ENCODE assay signal across 8 cellular contexts in genomic region chr4:99816611-99817309, GRCh38. TPM values are rescaled to one million over a fixed set of nuclear protein-coding genes. Genes with fewer than 3 reads are reported as not detected.
DNase-seq lines count a peak whose midpoint lies in the region; ATAC-seq and TF ChIP-seq lines count a peak whose summit lies in the region.

TSS of gene DAPP1 (plus strand) at chr4:99816827. CDS start at chr4:99816914, 87 bp downstream.

- ATAC-seq in GM18517 (IDR thresholded peaks at IDR 0.05; ENCODE audit: unreplicated experiment) (peak; percentile 98), HG02884 (IDR thresholded peaks at IDR 0.05; ENCODE audit: unreplicated experiment) (peak; percentile 93), right lobe of liver (peak; percentile 67 to 78 (median 74))
- ATAC-seq in stimulated activated effector memory CD8-positive, alpha-beta T cell treated with anti-CD3 and anti-CD28 coated beads, Interleukin-12 subunit alpha, Interleukin-12 subunit beta, amount 100 ng/mL, for 72 hours, result peak; percentile 93

- WGBS in right lobe of liver (ENCODE audit: insufficient coverage, low coverage, low lambda C conversion rate, missing lambda C conversion rate), result 52% methylated on average over 3 of the region's 7 CpGs

- no peaks in the 10 kb centered on the region for H3K36me3 Mint-ChIP-seq in stimulated activated effector memory CD8-positive, alpha-beta T cell treated with anti-CD3 and anti-CD28 coated beads, Interleukin-12 subunit alpha, Interleukin-12 subunit beta, amount 100 ng/mL, for 72 hours

- no peaks in the 10 kb centered on the region for H3K27me3 ChIP-seq in right lobe of liver

- no peak for TF ChIP-seq CTCF in RWPE1 (conservative IDR thresholded peaks at IDR 0.05; ENCODE audit: low read depth)
- TF ChIP-seq CTCF in right lobe of liver (IDR thresholded peaks at IDR 0.05), result no peak

- H3K4me1 ChIP-seq in right lobe of liver, result no peaks in the 10 kb centered on the region

- peak within 1 kb of the TSS; percentile 63 for H3K27ac Mint-ChIP-seq in stimulated activated effector memory CD8-positive, alpha-beta T cell treated with anti-CD3 and anti-CD28 coated beads, Interleukin-12 subunit alpha, Interleukin-12 subunit beta, amount 100 ng/mL, for 72 hours

- DNase-seq in RWPE1 (ENCODE audit: low spot score), result peak; percentile 86
- DNase-seq in activated effector memory CD4-positive, alpha-beta T cell treated with Interleukin-2 at 50 U/mL for 16 hours, result peak; percentile 74
- DNase-seq in right lobe of liver, result peak; percentile 34 to 60 (median 47)
- peak; percentile 32 to 81 for DNase-seq in stimulated activated effector memory CD8-positive, alpha-beta T cell treated with anti-CD3 and anti-CD28 coated beads, Interleukin-12 subunit alpha, Interleukin-12 subunit beta, amount 100 ng/mL, for 72 hours (ENCODE audit: low spot score in 2 of 2)
- DNase-seq in DMS79 treated with DMSO at 0.1 percent for 48 hours (lab: John Stamatoyannopoulos, UW), result no peak
- DNase-seq in HK-2 (ENCODE audit: unreplicated experiment), result no peak

- POLR2A ChIA-PET in RWPE1 (lab: Yijun Ruan, JAX; ENCODE audit: low non-redundant PET), result interaction anchor here (0.5 kb wide), 1 partner anchor 297 kb away, joined by 5 read pairs; no protein-coding TSS in a partner anchor

- intact Hi-C loops in right lobe of liver (cut with DNase I), result no loop called here

- TF ChIP-seq POLR2A in right lobe of liver (IDR thresholded peaks at IDR 0.05), result no peak

- no peaks in the 10 kb centered on the region for H3K9me3 ChIP-seq in right lobe of liver

- H3K4me3 Mint-ChIP-seq in stimulated activated effector memory CD8-positive, alpha-beta T cell treated with anti-CD3 and anti-CD28 coated beads, Interleukin-12 subunit alpha, Interleukin-12 subunit beta, amount 100 ng/mL, for 72 hours, result peak within 1 kb of the TSS; percentile 72

- CTCF ChIA-PET in RWPE1 (lab: Yijun Ruan, JAX), result interaction anchor here (0.9 to 1.3 kb wide), 3 partner anchors 9 to 68 kb away, joined by 3 to 7 read pairs (median 5); no protein-coding TSS in a partner anchor

- peak within 1 kb of the TSS; percentile 54 for H3K27ac ChIP-seq in RWPE1
- peak within 1 kb of the TSS in 1 of 3 donors; percentile 39 for H3K27ac ChIP-seq in right lobe of liver

- H3K36me3 ChIP-seq in right lobe of liver, result no peaks in the 10 kb centered on the region

- H3K4me3 ChIP-seq in right lobe of liver, result peak within 1 kb of the TSS in 2 of 3 donors; percentile 1 to 20

- peaks cover 41% of the 10 kb centered on the region for H3K4me1 Mint-ChIP-seq in stimulated activated effector memory CD8-positive, alpha-beta T cell treated with anti-CD3 and anti-CD28 coated beads, Interleukin-12 subunit alpha, Interleukin-12 subunit beta, amount 100 ng/mL, for 72 hours

- no peaks in the 10 kb centered on the region for H3K9me3 Mint-ChIP-seq in stimulated activated effector memory CD8-positive, alpha-beta T cell treated with anti-CD3 and anti-CD28 coated beads, Interleukin-12 subunit alpha, Interleukin-12 subunit beta, amount 100 ng/mL, for 72 hours

RNA-seq across cellular contexts. Expression of gene DAPP1, which starts in this region (rescaled TPM):
- 1 to 10 TPM in 2 of 6 experiments, under 1 TPM in 4; 0.12 to 1.5 (median 0.73) TPM for total RNA-seq in right lobe of liver

Comparison
In these comparisons a context has a peak if more than half of its experiments do, and no peak if none do; other contexts are left out.
1. DNase-seq: peak in RWPE1 (single experiment), activated effector memory CD4-positive, alpha-beta T cell treated with Interleukin-2 at 50 U/mL for 16 hours (single experiment), right lobe of liver (3 of 3) and stimulated activated effector memory CD8-positive, alpha-beta T cell treated with anti-CD3 and anti-CD28 coated beads, Interleukin-12 subunit alpha, Interleukin-12 subunit beta, amount 100 ng/mL, for 72 hours (2 of 2); none in DMS79 treated with DMSO at 0.1 percent for 48 hours (single experiment) and HK-2 (single experiment).
2. Peak in every context shown above with its lines, with median percentiles within 50 percentile points of each other: ATAC-seq.